In the genomic region with DNA sequence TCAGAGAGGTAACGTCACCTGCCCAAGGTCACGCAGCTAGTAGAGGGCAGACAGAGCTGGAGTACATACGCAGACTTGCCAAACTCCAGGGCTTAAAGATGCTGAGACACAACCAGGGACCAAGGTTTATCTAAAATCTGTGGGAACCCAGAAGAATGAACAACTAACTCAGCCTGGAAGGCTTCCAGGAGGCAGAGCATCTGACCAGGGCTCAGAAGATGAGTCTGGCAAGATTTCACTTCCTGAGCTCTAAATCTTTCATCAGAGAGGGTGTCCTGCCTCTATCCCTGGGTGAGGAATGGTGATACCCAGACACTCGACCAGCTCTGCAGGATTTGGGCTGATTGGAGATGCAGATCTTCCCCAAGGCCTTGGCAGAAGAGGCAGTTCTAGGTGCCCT, we compare ENCODE assay signal across 28 cellular contexts. TPM values are rescaled to one million over a fixed set of nuclear protein-coding genes. Genes with fewer than 3 reads are reported as not detected.
A peak's percentile ranks its signal among the peaks of the same experiment; 100 is the strongest.
DNase-seq lines count a peak whose midpoint lies in the region; ATAC-seq, FAIRE-seq and TF ChIP-seq lines count a peak whose summit lies in the region.
"Had no signal": no experiment of that assay in that cellular context is flagged by ENCODE, and none has a peak within 500 bp of the region (broad histone marks: within the 10 kb centered on the region; RNA-seq: fewer than 3 reads in every experiment).

No MANE protein-coding gene starts in this region.

- H3K27me3 ChIP-seq in K562 (ENCODE audit: control insufficient read depth in 2 of 2, insufficient read depth in 2 of 2, low read length in 2 of 2) (peaks cover 0 to 17% of the 10 kb centered on the region in 2 experiments; a peak in 2 of 5 replicates), hepatocyte (no peaks in the 10 kb centered on the region), smooth muscle cell (ENCODE audit: low read depth) (peaks cover 14% of the 10 kb centered on the region)
- H3K27me3 ChIP-seq: cardiac muscle cell, SJCRH30, stomach, transverse colon had no signal

- H3K9me3 ChIP-seq in K562 (replicated peaks; ENCODE audit: control insufficient read depth, insufficient read depth, low read depth, low read length) (no peaks in the 10 kb centered on the region), hepatocyte (ENCODE audit: low read depth) (no peaks in the 10 kb centered on the region), smooth muscle cell (replicated peaks; ENCODE audit: low read depth) (no peaks in the 10 kb centered on the region)
- H3K9me3 ChIP-seq: left ventricle myocardium inferior, SJCRH30, stomach, transverse colon had no signal

- no peaks in the 10 kb centered on the region for H3K36me3 Mint-ChIP-seq in natural killer cell
- H3K36me3 Mint-ChIP-seq: IgD-negative memory B cell had no signal

- H3K27ac ChIP-seq in K562 (ENCODE audit: extremely low read depth, low read depth, low read length) (no peak overlapping the region), hepatocyte (peak overlapping the region; percentile 43), smooth muscle cell (ENCODE audit: low read depth) (no peak overlapping the region)
- H3K27ac ChIP-seq: cardiac muscle cell, left ventricle myocardium inferior, SJCRH30, stomach, transverse colon had no signal

- H3F3A ChIP-seq in smooth muscle cell (ENCODE audit: low read depth), result no peaks in the 10 kb centered on the region

- no peak overlapping the region for H3K4me3 Mint-ChIP-seq in natural killer cell
- H3K4me3 Mint-ChIP-seq: IgD-negative memory B cell had no signal

- peak; percentile 51 for DNase-seq in A172 (ENCODE audit: low spot score)
- DNase-seq in GM04504 (ENCODE audit: low read depth), result peak; percentile 40
- DNase-seq in K562 (ENCODE audit: extremely low read depth in 1 of 4, low spot score in 3 of 4), result no peak
- DNase-seq in hepatocyte (ENCODE audit: low spot score), result no peak
- DNase-seq in NCI-H146 treated with DMSO at 0.1 percent for 48 hours (lab: John Stamatoyannopoulos, UW; ENCODE audit: unreplicated experiment), result no peak
- no peak for DNase-seq in GM19239 (ENCODE audit: insufficient read length, low spot score)
- DNase-seq in smooth muscle cell (lab: John Stamatoyannopoulos, UW; ENCODE audit: unreplicated experiment), result no peak
- DNase-seq in natural killer cell, result no peak
- DNase-seq: activated CD4-positive, alpha-beta T cell treated with anti-CD3 and anti-CD28 coated beads, Interleukin-2, amount 50 U/mL, for 4 hours; activated naive CD4-positive, alpha-beta T cell treated with anti-CD3 and anti-CD28 coated beads, Interleukin-2, amount 50 U/mL, for 16 hours; dermis blood vessel endothelial cell; left ventricle myocardium inferior; NCI-H1092 treated with DMSO at 0.1 percent for 48 hours; NCI-H2029; NCI-H69; SJCRH30; stimulated activated CD4-positive, alpha-beta T cell treated with anti-CD3 and anti-CD28 coated beads, Interleukin-2, amount 100 ng/mL, for 24 hours; stomach; T-helper 1 cell had no signal

- H3K9me1 ChIP-seq in K562 (ENCODE audit: control insufficient read depth, insufficient read depth, low read length), result no peaks in the 10 kb centered on the region

- H3K9me2 ChIP-seq in hepatocyte (replicated peaks; ENCODE audit: insufficient read depth), result no peaks in the 10 kb centered on the region

- H3K4me2 ChIP-seq in K562 (ENCODE audit: insufficient read depth, low read length) (no peak overlapping the region), hepatocyte (no peak overlapping the region), smooth muscle cell (no peak overlapping the region)

- no peak for ATAC-seq in K562
- no peak for ATAC-seq in natural killer cell
- ATAC-seq: Panc1 had no signal

- H3K36me3 ChIP-seq in K562 (ENCODE audit: control insufficient read depth, insufficient read depth, low read length) (no peaks in the 10 kb centered on the region), hepatocyte (replicated peaks; ENCODE audit: insufficient read depth, low read depth) (no peaks in the 10 kb centered on the region), smooth muscle cell (ENCODE audit: low read depth) (no peaks in the 10 kb centered on the region)
- H3K36me3 ChIP-seq: cardiac muscle cell, left ventricle myocardium inferior, SJCRH30, stomach, transverse colon had no signal

- no peak for TF ChIP-seq POLR2A in K562 (conservative IDR thresholded peaks at IDR 0.05)

- H2AFZ ChIP-seq in K562 (ENCODE audit: low read depth, low read length) (no peak overlapping the region), hepatocyte (no peak overlapping the region), smooth muscle cell (ENCODE audit: low read depth) (no peak overlapping the region)

- no peak for FAIRE-seq in K562 (lab: Jason Lieb, UNC)
- no peak for FAIRE-seq in GM19239 (lab: Jason Lieb, UNC)
- FAIRE-seq: endometrium, islet of Langerhans had no signal

- intact Hi-C loops in K562 (cut with micrococcal nuclease) (no loop called here), natural killer cell (cut with micrococcal nuclease) (no loop called here)

- CTCF ChIA-PET in K562 (lab: Yijun Ruan, JAX; ENCODE audit: low intra/inter-chr PET ratio), result no interaction called here

- H3K9me3 Mint-ChIP-seq in natural killer cell, result no peaks in the 10 kb centered on the region

- H3K4me3 ChIP-seq in K562, result no peak overlapping the region
- H3K4me3 ChIP-seq in hepatocyte, result no peak overlapping the region
- no peak overlapping the region for H3K4me3 ChIP-seq in smooth muscle cell
- H3K4me3 ChIP-seq: cardiac muscle cell, left ventricle myocardium inferior, SJCRH30, stomach, transverse colon had no signal

- no peak for TF ChIP-seq EP300 in K562 (IDR thresholded peaks at IDR 0.05; ENCODE audit: low read length)

- POLR2A ChIA-PET in K562 (lab: Yijun Ruan, JAX), result interaction anchor here (0.7 to 1.5 kb wide), 2 partner anchors 13 to 15 kb away, joined by 4 read pairs; no protein-coding TSS in a partner anchor

- H3K4me1 Mint-ChIP-seq in natural killer cell, result no peaks in the 10 kb centered on the region
- H3K4me1 Mint-ChIP-seq: IgD-negative memory B cell had no signal

- 3% methylated on average over 4 of the region's 4 CpGs for WGBS in K562 (ENCODE audit: insufficient coverage, low coverage, missing lambda C conversion rate)
- 80% methylated on average over 4 of the region's 4 CpGs for WGBS in hepatocyte (ENCODE audit: low lambda C conversion rate, missing lambda C conversion rate)
- 73% methylated on average over 4 of the region's 4 CpGs for WGBS in smooth muscle cell (ENCODE audit: low lambda C conversion rate)

- H3K79me2 ChIP-seq in K562 (ENCODE audit: control insufficient read depth, insufficient read depth, low read length) (no peaks in the 10 kb centered on the region), hepatocyte (peaks cover 4% of the 10 kb centered on the region), smooth muscle cell (ENCODE audit: low read depth) (no peaks in the 10 kb centered on the region)

- peaks cover 0 to 7% of the 10 kb centered on the region in 2 donors for H3K27me3 Mint-ChIP-seq in natural killer cell (ENCODE audit: low read depth in 2 of 2)

- in situ Hi-C loops in K562 (cut with MboI), result no loop called here

- H3K9ac ChIP-seq in K562 (ENCODE audit: insufficient read depth in 1 of 2, low read depth in 2 of 2, low read length in 2 of 2) (no peak overlapping the region), smooth muscle cell (ENCODE audit: low read depth) (no peak overlapping the region)

- H4K20me1 ChIP-seq in K562 (replicated peaks; ENCODE audit: control insufficient read depth, insufficient read depth, low read length) (no peaks in the 10 kb centered on the region), hepatocyte (ENCODE audit: insufficient read depth, poor library complexity, severe bottlenecking) (no peaks in the 10 kb centered on the region), smooth muscle cell (ENCODE audit: low read depth) (no peaks in the 10 kb centered on the region)

- H3K27ac Mint-ChIP-seq in natural killer cell, result no peak overlapping the region
- H3K27ac Mint-ChIP-seq: IgD-negative memory B cell had no signal

- TF ChIP-seq RAD21 in K562 (CRISPR knock-in tag; conservative IDR thresholded peaks at IDR 0.05 in 1 of 2, IDR thresholded peaks at IDR 0.05 in 1 of 2), result no peak

- TF ChIP-seq CTCF in K562 (IDR thresholded peaks at IDR 0.05 in 2 of 3, conservative IDR thresholded peaks at IDR 0.05 in 1 of 3; ENCODE audit: insufficient read depth in 2 of 3, low read depth in 1 of 3, low read length in 3 of 3) (no peak), hepatocyte (IDR thresholded peaks at IDR 0.05; ENCODE audit: poor library complexity) (no peak), smooth muscle cell (IDR thresholded peaks at IDR 0.05; ENCODE audit: borderline replicate concordance, insufficient read depth, poor library complexity, severe bottlenecking) (no peak), natural killer cell (IDR thresholded peaks at IDR 0.05) (no peak)

- BruUV-seq in K562 (replicated peaks; lab: Mats Ljungman, UMichigan), result no TSS peak

- H3K4me1 ChIP-seq in K562 (replicated peaks in 1 of 2; ENCODE audit: control insufficient read depth in 2 of 2, insufficient read depth in 2 of 2, low read length in 2 of 2) (peaks cover 0 to 5% of the 10 kb centered on the region in 2 experiments; a peak in 2 of 5 replicates), hepatocyte (ENCODE audit: insufficient read depth) (peaks cover 7% of the 10 kb centered on the region), smooth muscle cell (ENCODE audit: low read depth) (no peaks in the 10 kb centered on the region)
- H3K4me1 ChIP-seq: left ventricle myocardium inferior, SJCRH30, stomach had no signal

RNA-seq across cellular contexts. Expression of gene GAL3ST1, which starts 9.1 kb away (rescaled TPM):
- total RNA-seq in A172 (2014; rRNA removed; shearing (Covaris generic)), result 0.38 TPM in 1 of 2 replicates, not detected in the other
- total RNA-seq in K562 (2011; cell fraction: chromatin; rRNA removed; ENCODE audit: low replicate concordance), result 1.4 TPM in 1 of 2 replicates, not detected in the other
- 3.0 and 3.9 TPM in 2 replicates for total RNA-seq in K562 (2011; cell fraction: nucleolus; rRNA removed)
- 1.5 and 1.6 TPM in 2 replicates for total RNA-seq in K562 (2011; cell fraction: nucleoplasm; rRNA removed)
- total RNA-seq in K562 (2014; rRNA removed), result 0.45 and 1.3 TPM in 2 replicates
- total RNA-seq in K562 (2014; rRNA removed; fragmentation: Illumina TruSeq; extraction: Trizol), result 0.15 TPM in 1 of 2 replicates, not detected in the other
- total RNA-seq in K562 (2015; rRNA removed; fragmentation: Illumina TruSeq; extraction: Trizol), result 0.38 and 0.43 TPM in 2 replicates
- 1.5 and 1.6 TPM in 2 replicates for total RNA-seq in K562 (2021)
- polyA plus RNA-seq in K562 (2011; rRNA removed), result 0.10 and 0.79 TPM in 2 replicates
- 1.1 and 1.7 TPM in 2 replicates for polyA plus RNA-seq in K562 (2011; cell fraction: cytosol; rRNA removed)
- 0.40 and 0.63 TPM in 2 replicates for polyA plus RNA-seq in K562 (2011; cell fraction: nucleus; rRNA removed)
- 0.83 and 2.2 TPM in 2 replicates for polyA plus RNA-seq in K562 (2012)
- polyA plus RNA-seq in K562 (2014; fragmentation: Illumina TruSeq; extraction: Trizol), result 0.22 and 0.72 TPM in 2 replicates
- under 1 TPM in 1 of 2 experiments, not detected in 1; 0.03 TPM for polyA plus RNA-seq in K562 (2014; fragmentation: Nextera tagmentation; extraction: Ambion mirVana)
- polyA plus RNA-seq in K562 (2014; rRNA removed), result 0.80 and 1.9 TPM in 2 replicates
- 0.25 TPM in 1 of 2 replicates, not detected in the other for polyA minus RNA-seq in K562 (2011; rRNA and poly(A)+ RNA removed)
- polyA minus RNA-seq in K562 (2011; cell fraction: cytosol; rRNA and poly(A)+ RNA removed), result 1.1 TPM in 1 of 2 replicates, not detected in the other
- 0.13 and 0.33 TPM in 2 replicates for polyA minus RNA-seq in K562 (2011; cell fraction: nucleus; rRNA and poly(A)+ RNA removed)
- 11.4 and 13.0 TPM in 2 replicates for total RNA-seq in hepatocyte
- polyA plus RNA-seq in hepatocyte, result 17.1 and 25.5 TPM in 2 replicates
- total RNA-seq in smooth muscle cell, result not detected in 2 replicates
- polyA plus RNA-seq in smooth muscle cell, result 0.35 and 0.78 TPM in 2 replicates
- total RNA-seq in natural killer cell, result not detected
- total RNA-seq: mesenteric fat pad, SJCRH30 had no signal
- polyA plus RNA-seq: BJ, IgD-negative memory B cell had no signal

RNA-seq across cellular contexts. Expression of gene SEC14L6, which starts 18.8 kb away (rescaled TPM):
- not detected in 2 replicates for total RNA-seq in A172 (2014; rRNA removed; shearing (Covaris generic))
- total RNA-seq in K562 (2011; cell fraction: chromatin; rRNA removed; ENCODE audit: low replicate concordance), result 5.1 and 11.8 TPM in 2 replicates
- 5.3 and 5.5 TPM in 2 replicates for total RNA-seq in K562 (2011; cell fraction: nucleolus; rRNA removed)
- 4.3 and 6.0 TPM in 2 replicates for total RNA-seq in K562 (2011; cell fraction: nucleoplasm; rRNA removed)
- total RNA-seq in K562 (2014; rRNA removed) (1.5 and 1.8 TPM in 2 replicates), K562 (2014; rRNA removed; fragmentation: Illumina TruSeq; extraction: Trizol) (1.9 and 2.0 TPM in 2 replicates), K562 (2015; rRNA removed; fragmentation: Illumina TruSeq; extraction: Trizol) (1.6 and 2.2 TPM in 2 replicates), K562 (2021) (1.6 and 2.6 TPM in 2 replicates), hepatocyte (0.07 and 0.36 TPM in 2 replicates), smooth muscle cell (0.09 and 0.13 TPM in 2 replicates), natural killer cell (under 1 TPM in 2 of 3 donors, not detected in 1; 0.18 to 0.23 TPM)
- polyA plus RNA-seq in K562 (2011; rRNA removed) (5.0 and 6.1 TPM in 2 replicates), K562 (2014; fragmentation: Illumina TruSeq; extraction: Trizol) (4.0 and 4.1 TPM in 2 replicates), K562 (2014; fragmentation: Nextera tagmentation; extraction: Ambion mirVana) (under 1 TPM; 0.29 to 0.39 TPM), K562 (2014; rRNA removed) (1.7 and 2.3 TPM in 2 replicates), hepatocyte (0.39 TPM in 1 of 2 replicates, not detected in the other), smooth muscle cell (not detected in 2 replicates)
- polyA plus RNA-seq in K562 (2011; cell fraction: cytosol; rRNA removed), result 5.1 and 8.0 TPM in 2 replicates
- polyA plus RNA-seq in K562 (2011; cell fraction: nucleus; rRNA removed), result 6.2 and 8.4 TPM in 2 replicates
- 2.1 and 2.8 TPM in 2 replicates for polyA plus RNA-seq in K562 (2012)
- polyA minus RNA-seq in K562 (2011; rRNA and poly(A)+ RNA removed), result 0.99 and 5.1 TPM in 2 replicates
- 1.4 and 3.9 TPM in 2 replicates for polyA minus RNA-seq in K562 (2011; cell fraction: cytosol; rRNA and poly(A)+ RNA removed)
- 1.4 and 2.3 TPM in 2 replicates for polyA minus RNA-seq in K562 (2011; cell fraction: nucleus; rRNA and poly(A)+ RNA removed)
- total RNA-seq: A673, left ventricle myocardium inferior, mesenteric fat pad, SJCRH30 had no signal
- polyA plus RNA-seq: IgD-negative memory B cell had no signal

RNA-seq across cellular contexts. Expression of gene PES1, which starts 26.4 kb away (rescaled TPM):
- 72.1 and 77.8 TPM in 2 replicates for total RNA-seq in A172 (2014; rRNA removed; shearing (Covaris generic))
- total RNA-seq in K562 (2011; cell fraction: chromatin; rRNA removed; ENCODE audit: low replicate concordance), result 71.4 and 154 TPM in 2 replicates
- 93.2 and 100 TPM in 2 replicates for total RNA-seq in K562 (2011; cell fraction: nucleolus; rRNA removed)
- total RNA-seq in K562 (2011; cell fraction: nucleoplasm; rRNA removed), result 58.0 and 70.3 TPM in 2 replicates
- total RNA-seq in K562 (2014; rRNA removed), result 154 and 158 TPM in 2 replicates
- total RNA-seq in K562 (2014; rRNA removed; fragmentation: Illumina TruSeq; extraction: Trizol), result 83.0 and 89.9 TPM in 2 replicates
- 117 and 126 TPM in 2 replicates for total RNA-seq in K562 (2015; rRNA removed; fragmentation: Illumina TruSeq; extraction: Trizol)
- total RNA-seq in K562 (2021), result 136 and 151 TPM in 2 replicates
- 85.2 and 95.3 TPM in 2 replicates for polyA plus RNA-seq in K562 (2011; rRNA removed)
- polyA plus RNA-seq in K562 (2011; cell fraction: cytosol; rRNA removed), result 105 and 226 TPM in 2 replicates
- 99.8 and 134 TPM in 2 replicates for polyA plus RNA-seq in K562 (2011; cell fraction: nucleus; rRNA removed)
- polyA plus RNA-seq in K562 (2012), result 61.0 and 83.5 TPM in 2 replicates
- polyA plus RNA-seq in K562 (2014; fragmentation: Illumina TruSeq; extraction: Trizol), result 117 and 127 TPM in 2 replicates
- 1 to 10 TPM; 6.5 to 8.2 TPM for polyA plus RNA-seq in K562 (2014; fragmentation: Nextera tagmentation; extraction: Ambion mirVana)
- polyA plus RNA-seq in K562 (2014; rRNA removed), result 83.8 and 94.3 TPM in 2 replicates
- polyA minus RNA-seq in K562 (2011; rRNA and poly(A)+ RNA removed), result 104 and 142 TPM in 2 replicates
- polyA minus RNA-seq in K562 (2011; cell fraction: cytosol; rRNA and poly(A)+ RNA removed), result 65.7 and 82.8 TPM in 2 replicates
- 48.7 and 75.2 TPM in 2 replicates for polyA minus RNA-seq in K562 (2011; cell fraction: nucleus; rRNA and poly(A)+ RNA removed)
- 42.4 and 45.8 TPM in 2 replicates for total RNA-seq in hepatocyte
- 54.7 and 59.5 TPM in 2 replicates for polyA plus RNA-seq in hepatocyte
- total RNA-seq in smooth muscle cell, result 27.4 and 35.6 TPM in 2 replicates
- 52.7 and 59.4 TPM in 2 replicates for polyA plus RNA-seq in smooth muscle cell
- total RNA-seq in natural killer cell, result 10 to 100 TPM; 30.9 to 39.7 (median 34.9) TPM

RNA-seq across cellular contexts. Expression of gene TCN2, which starts 41.6 kb away (rescaled TPM):
- total RNA-seq in A172 (2014; rRNA removed; shearing (Covaris generic)), result 6.1 and 6.6 TPM in 2 replicates
- total RNA-seq in K562 (2011; cell fraction: chromatin; rRNA removed; ENCODE audit: low replicate concordance), result 4.2 and 11.1 TPM in 2 replicates
- total RNA-seq in K562 (2011; cell fraction: nucleolus; rRNA removed), result 6.1 and 8.5 TPM in 2 replicates
- 4.6 and 5.1 TPM in 2 replicates for total RNA-seq in K562 (2011; cell fraction: nucleoplasm; rRNA removed)
- total RNA-seq in K562 (2014; rRNA removed) (1.4 and 1.6 TPM in 2 replicates), K562 (2014; rRNA removed; fragmentation: Illumina TruSeq; extraction: Trizol) (1.3 and 1.4 TPM in 2 replicates), K562 (2015; rRNA removed; fragmentation: Illumina TruSeq; extraction: Trizol) (1.9 and 2.1 TPM in 2 replicates), K562 (2021) (1.4 and 2.0 TPM in 2 replicates), hepatocyte (26.2 and 28.8 TPM in 2 replicates), smooth muscle cell (3.4 and 5.2 TPM in 2 replicates), natural killer cell (1 to 10 TPM in 1 of 3 donors, under 1 TPM in 2; 0.42 to 1.2 (median 0.95) TPM)
- polyA plus RNA-seq in K562 (2011; rRNA removed) (1.2 and 1.7 TPM in 2 replicates), K562 (2014; fragmentation: Illumina TruSeq; extraction: Trizol) (2.5 and 2.7 TPM in 2 replicates), K562 (2014; fragmentation: Nextera tagmentation; extraction: Ambion mirVana) (1 to 10 TPM; 4.8 to 5.4 TPM), K562 (2014; rRNA removed) (0.88 and 1.5 TPM in 2 replicates), hepatocyte (35.5 and 39.3 TPM in 2 replicates), smooth muscle cell (3.1 and 3.3 TPM in 2 replicates)
- 1.7 and 4.4 TPM in 2 replicates for polyA plus RNA-seq in K562 (2011; cell fraction: cytosol; rRNA removed)
- polyA plus RNA-seq in K562 (2011; cell fraction: nucleus; rRNA removed), result 1.0 and 1.9 TPM in 2 replicates
- 3.4 and 5.8 TPM in 2 replicates for polyA plus RNA-seq in K562 (2012)
- polyA minus RNA-seq in K562 (2011; rRNA and poly(A)+ RNA removed), result 0.63 and 1.9 TPM in 2 replicates
- polyA minus RNA-seq in K562 (2011; cell fraction: cytosol; rRNA and poly(A)+ RNA removed), result 2.4 TPM in 1 of 2 replicates, not detected in the other
- 0.78 and 1.8 TPM in 2 replicates for polyA minus RNA-seq in K562 (2011; cell fraction: nucleus; rRNA and poly(A)+ RNA removed)

RNA-seq across cellular contexts. Expression of gene SEC14L4, which starts 59.8 kb away (rescaled TPM):
- not detected in 2 replicates for total RNA-seq in A172 (2014; rRNA removed; shearing (Covaris generic))
- total RNA-seq in K562 (2011; cell fraction: chromatin; rRNA removed; ENCODE audit: low replicate concordance), result 0.19 TPM in 1 of 2 replicates, not detected in the other
- total RNA-seq in K562 (2011; cell fraction: nucleolus; rRNA removed), result not detected in 2 replicates
- total RNA-seq in K562 (2011; cell fraction: nucleoplasm; rRNA removed), result not detected in 2 replicates
- total RNA-seq in K562 (2014; rRNA removed), result not detected in 2 replicates
- total RNA-seq in K562 (2014; rRNA removed; fragmentation: Illumina TruSeq; extraction: Trizol), result not detected in 2 replicates
- total RNA-seq in K562 (2015; rRNA removed; fragmentation: Illumina TruSeq; extraction: Trizol), result not detected in 2 replicates
- total RNA-seq in K562 (2021), result not detected in 2 replicates
- 0.03 TPM in 1 of 2 replicates, not detected in the other for polyA plus RNA-seq in K562 (2011; rRNA removed)
- polyA plus RNA-seq in K562 (2011; cell fraction: cytosol; rRNA removed), result 0.03 TPM in 1 of 2 replicates, not detected in the other
- polyA plus RNA-seq in K562 (2011; cell fraction: nucleus; rRNA removed), result 0.07 TPM in 1 of 2 replicates, not detected in the other
- 0.04 TPM in 1 of 2 replicates, not detected in the other for polyA plus RNA-seq in K562 (2012)
- polyA plus RNA-seq in K562 (2014; fragmentation: Illumina TruSeq; extraction: Trizol), result not detected in 2 replicates
- polyA plus RNA-seq in K562 (2014; fragmentation: Nextera tagmentation; extraction: Ambion mirVana), result not detected
- 0.11 TPM in 1 of 2 replicates, not detected in the other for polyA plus RNA-seq in K562 (2014; rRNA removed)
- not detected in 2 replicates for polyA minus RNA-seq in K562 (2011; rRNA and poly(A)+ RNA removed)
- not detected in 2 replicates for polyA minus RNA-seq in K562 (2011; cell fraction: cytosol; rRNA and poly(A)+ RNA removed)
- polyA minus RNA-seq in K562 (2011; cell fraction: nucleus; rRNA and poly(A)+ RNA removed), result not detected in 2 replicates
- total RNA-seq in hepatocyte, result not detected in 2 replicates
- not detected in 2 replicates for polyA plus RNA-seq in hepatocyte
- total RNA-seq in smooth muscle cell, result not detected in 2 replicates
- not detected in 2 replicates for polyA plus RNA-seq in smooth muscle cell
- total RNA-seq in natural killer cell, result not detected
- total RNA-seq: A673, mesenteric fat pad, SJCRH30, transverse colon had no signal
- polyA plus RNA-seq: BJ, IgD-negative memory B cell had no signal

Comparison
In these comparisons a context has a peak if more than half of its experiments do, and no peak if none do; other contexts are left out.
1. DNase-seq: peak in A172 (single experiment) and GM04504 (single experiment); none in K562 (0 of 4), hepatocyte (single experiment), NCI-H146 treated with DMSO at 0.1 percent for 48 hours (single experiment), GM19239 (single experiment), smooth muscle cell (single experiment) and natural killer cell (single experiment).